9 cellular contexts compared by ENCODE assay signal in genomic region chr5:14986413-14986812, GRCh38.
"Had no signal": no experiment of that assay in that cellular context is flagged by ENCODE, and none has a peak within 500 bp of the region (broad histone marks: within the 10 kb centered on the region; RNA-seq: fewer than 3 reads in every experiment).

No MANE protein-coding gene starts in this region.

- DNase-seq: GM23248, GOT3, H7, H9, HCEC 1CT, HFFc6 had no signal

- ATAC-seq: GM23338, HCT116 had no signal

- H3K9me3 ChIP-seq: HAP-1 had no signal

- H3K36me3 ChIP-seq: HAP-1 had no signal

- H3K4me1 ChIP-seq: HAP-1 had no signal

- H3K4me3 ChIP-seq: GM23248, GM23338, HAP-1 had no signal
